In the genomic region with DNA sequence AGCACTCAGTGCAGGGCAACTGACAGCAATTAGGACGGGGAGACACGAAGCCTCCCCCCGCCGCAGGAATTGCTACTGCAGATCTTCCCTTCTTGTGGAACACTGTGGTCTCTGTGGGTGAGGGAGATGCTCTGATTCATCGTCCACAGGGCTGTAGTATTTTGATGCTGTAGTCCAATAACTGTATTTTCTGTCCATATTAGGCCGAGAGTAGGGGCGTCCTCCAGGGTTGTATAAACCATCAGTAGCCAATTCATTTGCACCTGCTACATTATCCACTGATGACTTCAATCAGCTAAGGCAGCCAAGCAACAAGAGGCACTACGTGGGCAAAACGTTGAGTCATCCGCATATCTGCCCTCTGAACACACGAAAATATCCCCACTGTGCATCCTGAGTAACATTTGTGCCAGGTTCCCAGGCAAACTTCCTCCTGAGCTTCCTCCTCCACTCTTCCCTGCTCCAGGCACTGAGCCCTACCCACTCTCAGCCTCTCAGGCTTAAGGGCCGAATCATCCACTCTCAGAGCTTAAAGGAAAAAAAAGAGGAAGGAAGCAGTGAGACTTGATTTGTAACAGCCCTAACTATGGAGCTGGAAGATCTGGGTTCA, we compare ENCODE assay signal across 10 cellular contexts.
DNase-seq lines count a peak whose midpoint lies in the region; ATAC-seq, FAIRE-seq and TF ChIP-seq lines count a peak whose summit lies in the region.
"Had no signal": no experiment of that assay in that cellular context is flagged by ENCODE, and none has a peak within 500 bp of the region (broad histone marks: within the 10 kb centered on the region; RNA-seq: fewer than 3 reads in every experiment).

No MANE protein-coding gene starts in this region.

- H3K4me3 Mint-ChIP-seq in endodermal cell: no peak overlapping the region

- H3K9me3 Mint-ChIP-seq in endodermal cell: no peaks in the 10 kb centered on the region

- no peaks in the 10 kb centered on the region for H3K36me3 Mint-ChIP-seq in endodermal cell (ENCODE audit: low read depth)

- intact Hi-C loops in pancreas (cut with DNase I): no loop called here

- ATAC-seq in pancreas: peak in 3 of 4 donors; percentile 39 to 77 (median 73)
- ATAC-seq in GM21825 (IDR thresholded peaks at IDR 0.05; ENCODE audit: unreplicated experiment): no peak

- no peaks in the 10 kb centered on the region for H3K9me3 ChIP-seq in endodermal cell (ENCODE audit: control insufficient read depth, low read length)
- H3K9me3 ChIP-seq in pancreas: no peaks in the 10 kb centered on the region
- H3K9me3 ChIP-seq: thoracic aorta had no signal

- WGBS in endodermal cell (ENCODE audit: insufficient coverage in 1 of 2, insufficient read length in 1 of 2), 2 experiments: 85 to 90% methylated on average over 9 to 12 of the region's 12 CpGs
- WGBS in pancreas, 2 donors: 76 to 84% methylated on average over 12 of the region's 12 CpGs

- H3K9ac ChIP-seq in endodermal cell (ENCODE audit: extremely low read depth, low read length, poor library complexity, severe bottlenecking): no peak overlapping the region

- FAIRE-seq in pancreas (lab: Jason Lieb, UNC): no peak
- FAIRE-seq: islet of Langerhans had no signal

- H3K36me3 ChIP-seq in endodermal cell (ENCODE audit: control insufficient read depth, insufficient read depth, low read length): no peaks in the 10 kb centered on the region
- no peaks in the 10 kb centered on the region for H3K36me3 ChIP-seq in pancreas
- H3K36me3 ChIP-seq: thoracic aorta had no signal

- no peaks in the 10 kb centered on the region for H3K27me3 ChIP-seq in endodermal cell (ENCODE audit: control insufficient read depth, insufficient read depth, low read length, poor library complexity, severe bottlenecking)
- no peaks in the 10 kb centered on the region for H3K27me3 ChIP-seq in pancreas

- no peaks in the 10 kb centered on the region for H3K27me3 Mint-ChIP-seq in endodermal cell (ENCODE audit: insufficient read depth)

- H3K4me1 Mint-ChIP-seq in endodermal cell: peaks cover 38% of the 10 kb centered on the region

- DNase-seq in ELR (ENCODE audit: low read depth): peak; percentile 20
- peak; percentile 64 to 81 for DNase-seq in NOMO-1 (lab: John Stamatoyannopoulos, UW; ENCODE audit: unreplicated experiment in 2 of 2)
- DNase-seq in endodermal cell: no peak
- DNase-seq in pancreas: no peak
- DNase-seq in iPS-NIHi11 (ENCODE audit: low spot score): no peak
- DNase-seq in retina: no peak
- DNase-seq in NCI-H82 treated with DMSO at 0.1 percent for 48 hours (lab: John Stamatoyannopoulos, UW; ENCODE audit: unreplicated experiment): no peak

- TF ChIP-seq CTCF in endodermal cell (conservative IDR thresholded peaks at IDR 0.05): no peak
- no peak for TF ChIP-seq CTCF in pancreas (IDR thresholded peaks at IDR 0.05)

- H3K27ac ChIP-seq in endodermal cell (ENCODE audit: low read depth, low read length): no peak overlapping the region
- H3K27ac ChIP-seq in pancreas: peak overlapping the region in 1 of 4 donors; percentile 11
- H3K27ac ChIP-seq: thoracic aorta had no signal

- no peak overlapping the region for H3K4me3 ChIP-seq in endodermal cell (ENCODE audit: low read length)
- H3K4me3 ChIP-seq in pancreas: no peak overlapping the region
- H3K4me3 ChIP-seq: thoracic aorta had no signal

- H3K4me1 ChIP-seq in endodermal cell (ENCODE audit: control insufficient read depth, insufficient read depth, low read length): peaks cover 6% of the 10 kb centered on the region
- no peaks in the 10 kb centered on the region for H3K4me1 ChIP-seq in pancreas

- peak overlapping the region; percentile 3 for H3K27ac Mint-ChIP-seq in endodermal cell

Comparison
In these comparisons a context has a peak if more than half of its experiments do, and no peak if none do; other contexts are left out.
1. DNase-seq: peak in ELR (single experiment) and NOMO-1 (2 of 2); none in endodermal cell (single experiment), pancreas (0 of 6), iPS-NIHi11 (single experiment), retina (single experiment) and NCI-H82 treated with DMSO at 0.1 percent for 48 hours (single experiment).